In the genomic region with DNA sequence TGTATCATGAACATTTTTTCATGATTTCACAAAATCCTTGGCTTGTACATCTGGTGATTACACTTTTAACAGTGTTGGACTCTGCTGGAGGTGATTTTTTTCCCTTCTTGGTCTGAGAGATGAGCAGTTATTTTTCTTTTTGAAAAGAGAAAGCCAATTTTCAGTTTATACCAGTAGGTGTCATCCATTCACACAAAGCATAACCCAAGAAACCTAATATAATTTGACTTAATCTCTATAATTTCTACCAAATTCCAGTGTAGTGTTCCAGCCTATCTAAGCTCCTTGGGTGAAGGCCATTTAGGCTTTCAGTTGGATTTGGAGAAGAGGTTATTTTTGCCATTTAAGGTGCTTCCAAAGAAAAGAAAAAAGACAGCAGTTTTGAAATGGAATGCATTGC, we compare ENCODE assay signal across 8 cellular contexts. TPM values are rescaled to one million over a fixed set of nuclear protein-coding genes. Genes with fewer than 3 reads are reported as not detected.
DNase-seq lines count a peak whose midpoint lies in the region; ATAC-seq, FAIRE-seq and TF ChIP-seq lines count a peak whose summit lies in the region.
"Had no signal": no experiment of that assay in that cellular context is flagged by ENCODE, and none has a peak within 500 bp of the region (broad histone marks: within the 10 kb centered on the region; RNA-seq: fewer than 3 reads in every experiment).

No MANE protein-coding gene starts in this region.

- no peaks in the 10 kb centered on the region for H3K27me3 ChIP-seq in bronchial epithelial cell (ENCODE audit: control insufficient read depth, insufficient read depth, low read length)

- no peaks in the 10 kb centered on the region for H3K36me3 Mint-ChIP-seq in nephron progenitor cell (ENCODE audit: low read depth)

- no peaks in the 10 kb centered on the region for H3K9me3 Mint-ChIP-seq in nephron progenitor cell

- H3K36me3 ChIP-seq in bronchial epithelial cell (ENCODE audit: control insufficient read depth, insufficient read depth, low read length) = no peaks in the 10 kb centered on the region

- peak; percentile 20 for TF ChIP-seq CTCF in GM12864 (IDR thresholded peaks at IDR 0.05; ENCODE audit: low read depth, low read length, missing control alignments)
- peak; percentile 47 for TF ChIP-seq CTCF in bronchial epithelial cell (IDR thresholded peaks at IDR 0.05; ENCODE audit: insufficient read depth, low read length, severe bottlenecking)
- TF ChIP-seq CTCF in nephron progenitor cell (IDR thresholded peaks at IDR 0.05) = peak; percentile 8
- TF ChIP-seq CTCF in lower leg skin (IDR thresholded peaks at IDR 0.05) = no peak

- ATAC-seq in HG03520 (IDR thresholded peaks at IDR 0.05; ENCODE audit: unreplicated experiment) = no peak

- H3K4me3 Mint-ChIP-seq in nephron progenitor cell = no peak overlapping the region

- no peak for FAIRE-seq in bronchial epithelial cell (lab: Jason Lieb, UNC)

- no peak overlapping the region for H3K4me3 ChIP-seq in GM12864 (ENCODE audit: low read depth, low read length)
- no peak overlapping the region for H3K4me3 ChIP-seq in bronchial epithelial cell (ENCODE audit: low read depth, low read length)
- H3K4me3 ChIP-seq in lower leg skin (ENCODE audit: low read depth, poor library complexity, severe bottlenecking) = no peak overlapping the region

- no peak for TF ChIP-seq POLR2A in lower leg skin (IDR thresholded peaks at IDR 0.05)

- intact Hi-C loops in lower leg skin (cut with DNase I; ENCODE audit: low total_unique reads) = no loop called here

- DNase-seq in GM12864 (ENCODE audit: low read depth) (no peak), NAMALWA (ENCODE audit: low spot score) (peak; percentile 33), bronchial epithelial cell (ENCODE audit: low read depth) (peak; percentile 37), nephron progenitor cell (no peak), lower leg skin (ENCODE audit: low spot score in 2 of 2) (no peak)
- no peak for DNase-seq in activated CD8-positive, alpha-beta memory T cell treated with anti-CD3 and anti-CD28 coated beads, Interleukin-2, amount 50 U/mL, for 48 hours
- DNase-seq: NCI-H526 treated with DMSO at 0.1 percent for 48 hours had no signal

- no peak overlapping the region for H3K27ac Mint-ChIP-seq in nephron progenitor cell

- H3K27me3 Mint-ChIP-seq in nephron progenitor cell (ENCODE audit: low read depth, poor library complexity) = no peaks in the 10 kb centered on the region

- no peaks in the 10 kb centered on the region for H3K4me1 Mint-ChIP-seq in nephron progenitor cell

RNA-seq across cellular contexts. Expression of gene ICOS, which starts 7.7 kb away (rescaled TPM):
- total RNA-seq in bronchial epithelial cell = not detected in 2 replicates
- total RNA-seq in lower leg skin = under 1 TPM in 1 of 4 donors, not detected in 3; 0.25 TPM

Comparison
In these comparisons a context has a peak if more than half of its experiments do, and no peak if none do; other contexts are left out.
1. DNase-seq: peak in NAMALWA (single experiment) and bronchial epithelial cell (single experiment); none in GM12864 (single experiment), nephron progenitor cell (single experiment), lower leg skin (0 of 2) and activated CD8-positive, alpha-beta memory T cell treated with anti-CD3 and anti-CD28 coated beads, Interleukin-2, amount 50 U/mL, for 48 hours (single experiment).
2. CTCF ChIP-seq: peak in GM12864 (single experiment), bronchial epithelial cell (single experiment) and nephron progenitor cell (single experiment); none in lower leg skin (0 of 3).